Comparison of ENCODE assay signal across 8 cellular contexts in the genomic region with DNA sequence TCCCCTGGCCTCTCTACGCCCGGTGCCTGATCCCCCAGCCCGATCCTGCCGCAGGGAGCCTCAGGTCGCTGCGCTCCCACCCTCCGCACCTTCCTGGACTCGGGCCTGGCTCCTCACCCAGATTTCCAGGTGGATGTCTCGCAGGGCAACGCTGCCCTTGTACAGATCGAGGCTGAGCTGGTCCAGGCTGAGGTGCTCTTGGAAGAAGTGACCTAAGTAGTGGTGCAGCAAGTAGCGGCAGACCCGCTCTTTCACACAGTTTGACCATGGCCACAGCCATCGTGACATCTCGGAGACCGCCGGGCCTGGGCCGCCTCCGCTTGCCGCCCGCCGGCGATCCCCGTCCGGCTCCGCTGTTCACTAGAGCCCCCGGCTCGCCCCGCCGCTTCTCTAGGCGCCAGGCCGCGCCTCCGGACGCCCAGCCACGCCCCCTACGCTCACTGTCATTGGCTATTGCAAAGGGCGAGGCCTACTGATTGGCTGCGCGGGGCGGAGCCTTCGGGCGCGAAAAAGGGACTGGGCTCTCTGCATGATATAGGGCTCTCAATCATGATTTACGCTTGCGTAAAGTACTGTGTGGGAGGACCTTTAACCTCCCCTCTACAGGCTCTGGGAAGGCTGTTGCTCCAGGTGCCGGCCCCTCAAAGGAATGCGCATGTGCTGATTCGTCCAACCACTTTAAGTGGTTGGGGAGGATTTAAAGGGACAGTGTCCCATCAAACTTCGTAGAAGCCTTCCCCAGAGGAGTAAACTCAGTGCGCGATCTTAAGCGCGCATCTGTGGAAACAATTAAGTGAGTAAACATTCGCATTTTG. TPM values are rescaled to one million over a fixed set of nuclear protein-coding genes. Genes with fewer than 3 reads are reported as not detected.
DNase-seq lines count a peak whose midpoint lies in the region; ATAC-seq and TF ChIP-seq lines count a peak whose summit lies in the region.

A gene (minus strand): TSS at position 362 of the 815 bp plus-strand sequence. CDS start 74 bp downstream, at position 288.

- no peaks in the 10 kb centered on the region for H3K27me3 ChIP-seq in RWPE2 (ENCODE audit: insufficient read depth, poor library complexity, severe bottlenecking)

- peak within 1 kb of the TSS; percentile 92 for H3K27ac Mint-ChIP-seq in activated T-helper 2 cell treated with anti-CD3 and anti-CD28 coated beads, Interferon-gamma antibody, Interleukin-2, Interleukin-4, amounts not matched to agents 10 μg/mL and 5 μg/mL and 100 μg/mL, durations not matched to agents 14 hours and 24 hours and 36 hours
- H3K27ac Mint-ChIP-seq in naive thymus-derived CD8-positive, alpha-beta T cell: peak within 1 kb of the TSS; percentile 92 to 98 (median 96)

- peaks cover 11% of the 10 kb centered on the region; the same call in 1 of the 2 replicates for H3K36me3 ChIP-seq in RWPE2 (ENCODE audit: low read depth)

- no peaks in the 10 kb centered on the region for H3K9me3 Mint-ChIP-seq in activated T-helper 2 cell treated with anti-CD3 and anti-CD28 coated beads, Interferon-gamma antibody, Interleukin-2, Interleukin-4, amounts not matched to agents 10 μg/mL and 5 μg/mL and 100 μg/mL, durations not matched to agents 14 hours and 24 hours and 36 hours
- no peaks in the 10 kb centered on the region for H3K9me3 Mint-ChIP-seq in naive thymus-derived CD8-positive, alpha-beta T cell

- no peaks in the 10 kb centered on the region for H3K27me3 Mint-ChIP-seq in activated T-helper 2 cell treated with anti-CD3 and anti-CD28 coated beads, Interferon-gamma antibody, Interleukin-2, Interleukin-4, amounts not matched to agents 10 μg/mL and 5 μg/mL and 100 μg/mL, durations not matched to agents 14 hours and 24 hours and 36 hours (ENCODE audit: low read depth)
- no peaks in the 10 kb centered on the region for H3K27me3 Mint-ChIP-seq in naive thymus-derived CD8-positive, alpha-beta T cell

- no peaks in the 10 kb centered on the region for H3K9me3 ChIP-seq in RWPE2 (ENCODE audit: severe bottlenecking)

- H3K4me1 Mint-ChIP-seq in activated T-helper 2 cell treated with anti-CD3 and anti-CD28 coated beads, Interferon-gamma antibody, Interleukin-2, Interleukin-4, amounts not matched to agents 10 μg/mL and 5 μg/mL and 100 μg/mL, durations not matched to agents 14 hours and 24 hours and 36 hours (ENCODE audit: low read depth): peaks cover 21% of the 10 kb centered on the region
- H3K4me1 Mint-ChIP-seq in naive thymus-derived CD8-positive, alpha-beta T cell: peaks cover 15 to 36% (median 26%) of the 10 kb centered on the region in 4 donors

- DNase-seq in EH (ENCODE audit: low read depth): peak; percentile 100
- DNase-seq in H4 (ENCODE audit: low spot score): peak; percentile 99
- peak; percentile 98 for DNase-seq in LoVo (ENCODE audit: low spot score)
- peak; percentile 97 for DNase-seq in RWPE2 (ENCODE audit: low spot score)
- DNase-seq in activated T-helper 2 cell treated with anti-CD3 and anti-CD28 coated beads, Interferon-gamma antibody, Interleukin-2, Interleukin-4, amounts not matched to agents 10 μg/mL and 5 μg/mL and 100 μg/mL, durations not matched to agents 14 hours and 24 hours and 36 hours (ENCODE audit: low spot score): peak; percentile 98
- peak; percentile 99 for DNase-seq in fibroblast of mammary gland (ENCODE audit: low read depth)
- DNase-seq in naive thymus-derived CD8-positive, alpha-beta T cell: peak; percentile 95 to 99 (median 98)
- DNase-seq in stimulated activated naive CD4-positive, alpha-beta T cell (lab: John Stamatoyannopoulos, UW): peak; percentile 95 to 99 (median 98)

- intact Hi-C loops in activated T-helper 2 cell treated with anti-CD3 and anti-CD28 coated beads, Interferon-gamma antibody, Interleukin-2, Interleukin-4, amounts not matched to agents 10 μg/mL and 5 μg/mL and 100 μg/mL, durations not matched to agents 14 hours and 24 hours and 36 hours (cut with micrococcal nuclease): loop anchor here (1.0 to 10.0 kb wide), 7 partner anchors 58 to 198 kb away; a partner anchor contains a TSS

- H3K4me1 ChIP-seq in RWPE2 (ENCODE audit: insufficient read depth, poor library complexity, severe bottlenecking): peaks cover 3% of the 10 kb centered on the region

- ATAC-seq in RWPE2 (ENCODE audit: low read depth): peak; percentile 95
- ATAC-seq in naive thymus-derived CD8-positive, alpha-beta T cell: peak; percentile 97

- H3K27ac ChIP-seq in RWPE2 (ENCODE audit: poor library complexity, severe bottlenecking): peak within 1 kb of the TSS; percentile 44

- H3K4me3 ChIP-seq in RWPE2 (ENCODE audit: severe bottlenecking) (peak within 1 kb of the TSS; percentile 61), fibroblast of mammary gland (ENCODE audit: control insufficient read depth, low read depth, low read length) (peak within 1 kb of the TSS; percentile 94)

- POLR2A ChIA-PET in naive thymus-derived CD8-positive, alpha-beta T cell (lab: Charles Lee): interaction anchor here (0.6 to 2.7 kb wide), 7 partner anchors 8 to 140 kb away, joined by 3 to 15 read pairs (median 4); a partner anchor contains a TSS

- H3K4me3 Mint-ChIP-seq in activated T-helper 2 cell treated with anti-CD3 and anti-CD28 coated beads, Interferon-gamma antibody, Interleukin-2, Interleukin-4, amounts not matched to agents 10 μg/mL and 5 μg/mL and 100 μg/mL, durations not matched to agents 14 hours and 24 hours and 36 hours (ENCODE audit: low read depth): peak within 1 kb of the TSS; percentile 89
- peak within 1 kb of the TSS; percentile 86 to 97 (median 90) for H3K4me3 Mint-ChIP-seq in naive thymus-derived CD8-positive, alpha-beta T cell

- peaks cover 11% of the 10 kb centered on the region for H3K36me3 Mint-ChIP-seq in activated T-helper 2 cell treated with anti-CD3 and anti-CD28 coated beads, Interferon-gamma antibody, Interleukin-2, Interleukin-4, amounts not matched to agents 10 μg/mL and 5 μg/mL and 100 μg/mL, durations not matched to agents 14 hours and 24 hours and 36 hours (ENCODE audit: low read depth)
- H3K36me3 Mint-ChIP-seq in naive thymus-derived CD8-positive, alpha-beta T cell: peaks cover 0 to 16% (median 3%) of the 10 kb centered on the region in 3 donors

- TF ChIP-seq CTCF in RWPE2 (IDR thresholded peaks at IDR 0.05; ENCODE audit: poor library complexity, severe bottlenecking) (no peak), fibroblast of mammary gland (conservative IDR thresholded peaks at IDR 0.05; ENCODE audit: control insufficient read depth, insufficient read depth, low read depth, low read length) (no peak)

RNA-seq across cellular contexts. Expression of the gene that starts here (rescaled TPM):
- total RNA-seq in H4 (2014; rRNA removed; shearing (Covaris generic)): 6.0 and 9.5 TPM in 2 replicates
- total RNA-seq in activated T-helper 2 cell treated with anti-CD3 and anti-CD28 coated beads, Interferon-gamma antibody, Interleukin-2, Interleukin-4, amounts not matched to agents 10 μg/mL and 5 μg/mL and 100 μg/mL, durations not matched to agents 14 hours and 24 hours and 36 hours: 20.7 and 26.1 TPM in 2 replicates
- total RNA-seq in naive thymus-derived CD8-positive, alpha-beta T cell: 10 to 100 TPM; 39.5 to 41.4 TPM
- polyA plus RNA-seq in naive thymus-derived CD8-positive, alpha-beta T cell: 1 to 10 TPM; 3.4 to 4.2 (median 3.6) TPM

Comparison
In these comparisons a context has a peak if more than half of its experiments do, and no peak if none do; other contexts are left out.
1. Peak in every context shown above with its lines: DNase-seq, ATAC-seq, H3K4me3 ChIP-seq and H3K27ac ChIP-seq.